ENCODE assay signal across 8 cellular contexts in the genomic region with DNA sequence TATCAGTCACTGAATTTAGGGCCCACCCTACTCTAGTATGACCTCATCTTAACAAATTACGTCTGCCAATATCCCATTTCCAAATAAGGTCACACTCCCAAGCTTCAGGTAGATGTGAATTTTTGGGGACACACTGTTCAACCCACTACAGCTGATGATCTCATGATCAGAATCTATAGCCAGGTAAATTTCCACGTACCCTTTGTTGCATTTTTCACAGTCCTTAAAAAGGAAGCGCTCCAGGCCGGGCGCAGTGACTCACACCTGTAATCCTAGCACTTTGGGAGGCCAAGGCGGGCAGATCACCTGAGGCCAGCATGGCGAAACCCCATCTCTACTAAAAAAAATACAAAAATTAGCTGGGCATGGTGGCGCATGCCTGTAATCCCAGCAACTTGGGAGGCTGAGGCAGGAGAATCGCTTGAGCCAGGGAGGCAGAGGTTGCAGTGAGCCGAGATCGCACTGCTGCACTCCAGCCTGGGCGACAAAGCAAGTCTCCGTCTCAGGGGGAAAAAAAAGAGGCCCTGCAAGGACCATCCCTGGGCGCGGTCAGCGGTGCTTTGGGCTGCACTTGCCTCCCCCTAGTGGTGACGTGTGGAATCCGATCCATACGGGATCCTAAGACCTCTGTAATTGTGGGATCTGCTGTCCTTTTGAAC. TPM values are rescaled to one million over a fixed set of nuclear protein-coding genes. Genes with fewer than 3 reads are reported as not detected.
A peak's percentile ranks its signal among the peaks of the same experiment; 100 is the strongest.
DNase-seq lines count a peak whose midpoint lies in the region; ATAC-seq and TF ChIP-seq lines count a peak whose summit lies in the region.
"Not testable (repeated sequence)": the region's sequence is repeated elsewhere in the genome, so short reads cannot be mapped to it uniquely, and the experiment has no call there.

No MANE protein-coding gene starts in this region.

- H3K9me3 ChIP-seq in CD4-positive, CD25-positive, alpha-beta regulatory T cell (ENCODE audit: control insufficient read depth in 2 of 2, low read length in 2 of 2); mesenchymal stem cell (ENCODE audit: control insufficient read depth, low read length): not testable (repeated sequence)

- H3K18ac ChIP-seq in mesenchymal stem cell (ENCODE audit: low read depth in 1 of 2, low read length in 2 of 2) = not testable (repeated sequence)

- H3K23ac ChIP-seq in mesenchymal stem cell (ENCODE audit: low read length in 2 of 2) = not testable (repeated sequence)

- not testable (repeated sequence) for H2BK120ac ChIP-seq in mesenchymal stem cell (ENCODE audit: low read depth, low read length)

- CTCF ChIA-PET in HEK293T (lab: Yijun Ruan, JAX) = interaction anchor here (0.6 to 2.2 kb wide), 5 partner anchors 12 to 224 kb away, joined by 3 to 8 read pairs (median 3); no protein-coding TSS in a partner anchor
- CTCF ChIA-PET in activated naive CD4-positive, alpha-beta T cell treated with anti-CD3 and anti-CD28 coated beads, Interleukin-2, amount 10 ng/mL, durations not matched to agents 7 days and 5 days (lab: Charles Lee) = interaction anchor here (0.6 to 3.1 kb wide), 12 partner anchors 9 to 170 kb away, joined by 3 to 19 read pairs (median 3); partner anchors contain the start of gene P2RX7

- not testable (repeated sequence) for H3K79me1 ChIP-seq in mesenchymal stem cell (replicated peaks; ENCODE audit: low read length, poor library complexity, severe bottlenecking)

- peak overlapping the region in 1 of 4 donors; percentile 1 for H3K4me3 Mint-ChIP-seq in CD4-positive, CD25-positive, alpha-beta regulatory T cell
- not testable (repeated sequence) for H3K4me3 Mint-ChIP-seq in activated naive CD4-positive, alpha-beta T cell treated with anti-CD3 and anti-CD28 coated beads, Interleukin-2, amount 10 ng/mL, durations not matched to agents 7 days and 5 days

- H3K4ac ChIP-seq in mesenchymal stem cell (ENCODE audit: low read depth in 1 of 2, low read length in 2 of 2) = not testable (repeated sequence)

- not testable (repeated sequence) for H3K27me3 Mint-ChIP-seq in CD4-positive, CD25-positive, alpha-beta regulatory T cell; activated naive CD4-positive, alpha-beta T cell treated with anti-CD3 and anti-CD28 coated beads, Interleukin-2, amount 10 ng/mL, durations not matched to agents 7 days and 5 days

- peak; percentile 43 to 67 for ATAC-seq in CD4-positive, CD25-positive, alpha-beta regulatory T cell (ENCODE audit: low read depth in 2 of 2)

- not testable (repeated sequence) for H2AK5ac ChIP-seq in mesenchymal stem cell (ENCODE audit: low read length, severe bottlenecking)

- H4K91ac ChIP-seq in mesenchymal stem cell (ENCODE audit: low read length) = not testable (repeated sequence)

- WGBS in mesenchymal stem cell = 45% methylated on average over 19 of the region's 19 CpGs

- not testable (repeated sequence) for H3K14ac ChIP-seq in mesenchymal stem cell (ENCODE audit: low read length in 2 of 2)

- not testable (repeated sequence) for H3K4me2 ChIP-seq in mesenchymal stem cell (ENCODE audit: low read length, poor library complexity, severe bottlenecking)

- H3K27me3 ChIP-seq in CD4-positive, CD25-positive, alpha-beta regulatory T cell (ENCODE audit: control insufficient read depth, insufficient read depth, low read length); mesenchymal stem cell (ENCODE audit: control insufficient read depth in 1 of 2, insufficient read depth in 1 of 2, low read length in 2 of 2): not testable (repeated sequence)

- not testable (repeated sequence) for H3K27ac ChIP-seq in CD4-positive, CD25-positive, alpha-beta regulatory T cell (ENCODE audit: insufficient read depth, low read length, poor library complexity, severe bottlenecking); mesenchymal stem cell (ENCODE audit: low read length, poor library complexity, severe bottlenecking)

- H3K4me3 ChIP-seq in CD4-positive, CD25-positive, alpha-beta regulatory T cell (ENCODE audit: low read depth, low read length); fibroblast of mammary gland (ENCODE audit: control insufficient read depth, low read depth, low read length); mesenchymal stem cell (ENCODE audit: insufficient read depth in 1 of 2, low read depth in 1 of 2, low read length in 2 of 2): not testable (repeated sequence)

- H2BK5ac ChIP-seq in mesenchymal stem cell (ENCODE audit: low read depth, low read length, poor library complexity, severe bottlenecking) = not testable (repeated sequence)

- not testable (repeated sequence) for H4K8ac ChIP-seq in mesenchymal stem cell (ENCODE audit: low read length)

- H2BK15ac ChIP-seq in mesenchymal stem cell (ENCODE audit: low read depth, poor library complexity, severe bottlenecking) = not testable (repeated sequence)

- H2BK12ac ChIP-seq in mesenchymal stem cell (ENCODE audit: low read length in 2 of 2) = not testable (repeated sequence)

- H3K36me3 ChIP-seq in CD4-positive, CD25-positive, alpha-beta regulatory T cell (ENCODE audit: control insufficient read depth, insufficient read depth, low read length) = peaks cover 42% of the 10 kb centered on the region
- peaks cover 23 to 27% of the 10 kb centered on the region in 2 experiments for H3K36me3 ChIP-seq in mesenchymal stem cell (ENCODE audit: control insufficient read depth in 1 of 2, insufficient read depth in 2 of 2, low read depth in 1 of 2, low read length in 2 of 2)

- H3K27ac Mint-ChIP-seq in CD4-positive, CD25-positive, alpha-beta regulatory T cell = not testable (repeated sequence)
- peak overlapping the region; percentile 67 for H3K27ac Mint-ChIP-seq in activated naive CD4-positive, alpha-beta T cell treated with anti-CD3 and anti-CD28 coated beads, Interleukin-2, amount 10 ng/mL, durations not matched to agents 7 days and 5 days

- peaks cover 22% of the 10 kb centered on the region for H3K36me3 Mint-ChIP-seq in CD4-positive, CD25-positive, alpha-beta regulatory T cell
- H3K36me3 Mint-ChIP-seq in activated naive CD4-positive, alpha-beta T cell treated with anti-CD3 and anti-CD28 coated beads, Interleukin-2, amount 10 ng/mL, durations not matched to agents 7 days and 5 days = peaks cover 67% of the 10 kb centered on the region

- peak overlapping the region; percentile 22 for H3K9ac ChIP-seq in mesenchymal stem cell (ENCODE audit: low read length)

- not testable (repeated sequence) for H3K9me3 Mint-ChIP-seq in CD4-positive, CD25-positive, alpha-beta regulatory T cell; activated naive CD4-positive, alpha-beta T cell treated with anti-CD3 and anti-CD28 coated beads, Interleukin-2, amount 10 ng/mL, durations not matched to agents 7 days and 5 days

- H2AFZ ChIP-seq in mesenchymal stem cell (ENCODE audit: low read depth, low read length) = not testable (repeated sequence)

- DNase-seq in CD4-positive, CD25-positive, alpha-beta regulatory T cell = peak; percentile 36 to 74 (median 37)
- DNase-seq in HEK293T (ENCODE audit: extremely low spot score) = peak; percentile 85
- peak; percentile 32 for DNase-seq in NCI-H345 treated with DMSO at 0.1 percent for 48 hours (lab: John Stamatoyannopoulos, UW; ENCODE audit: unreplicated experiment)
- peak; percentile 43 for DNase-seq in T-helper 9 cell
- peak; percentile 77 for DNase-seq in activated naive CD4-positive, alpha-beta T cell treated with anti-CD3 and anti-CD28 coated beads, Interleukin-2, amount 10 ng/mL, durations not matched to agents 7 days and 5 days
- peak; percentile 79 for DNase-seq in fibroblast of mammary gland (ENCODE audit: low read depth)
- peak; percentile 78 for DNase-seq in mesenchymal stem cell
- peak; percentile 54 for DNase-seq in stimulated activated CD4-positive, alpha-beta T cell treated with anti-CD3 and anti-CD28 coated beads, Interleukin-4, amount 100 ng/mL, for 1 hour

- TF ChIP-seq CTCF in fibroblast of mammary gland (conservative IDR thresholded peaks at IDR 0.05; ENCODE audit: control insufficient read depth, insufficient read depth, low read depth, low read length) = peak; percentile 94

- H3K4me1 ChIP-seq in CD4-positive, CD25-positive, alpha-beta regulatory T cell (ENCODE audit: control insufficient read depth, insufficient read depth, low read length, poor library complexity, severe bottlenecking); mesenchymal stem cell (ENCODE audit: control insufficient read depth, insufficient read depth, low read depth, low read length): not testable (repeated sequence)

- POLR2A ChIA-PET in HEK293T (lab: Yijun Ruan, JAX) = not testable (repeated sequence)

- H3K4me1 Mint-ChIP-seq in CD4-positive, CD25-positive, alpha-beta regulatory T cell = peaks cover 0 to 22% (median 12%) of the 10 kb centered on the region in 4 donors
- peaks cover 47% of the 10 kb centered on the region for H3K4me1 Mint-ChIP-seq in activated naive CD4-positive, alpha-beta T cell treated with anti-CD3 and anti-CD28 coated beads, Interleukin-2, amount 10 ng/mL, durations not matched to agents 7 days and 5 days

TF ChIP-seq in HEK293T, 16 proteins besides CTCF, POLR2A, EP300 and RAD21:
- peak; percentile 72 for TF ChIP-seq ZNF384 (IDR thresholded peaks at IDR 0.05)
TF ChIP-seq in HEK293T: peak in this region for 1; not testable (repeated sequence) for 15.

RNA-seq across cellular contexts. Expression of gene P2RX4, which starts 20.1 kb away (rescaled TPM):
- 38.1 TPM for total RNA-seq in CD4-positive, CD25-positive, alpha-beta regulatory T cell
- polyA plus RNA-seq in CD4-positive, CD25-positive, alpha-beta regulatory T cell = 10 to 100 TPM; 27.8 to 33.7 (median 28.4) TPM
- 33.2 TPM for polyA plus RNA-seq in mesenchymal stem cell (2013, experiment 1 of 2)
- polyA plus RNA-seq in mesenchymal stem cell (2013, experiment 2 of 2) = 33.2 TPM

Comparison
In these comparisons a context has a peak if more than half of its experiments do, and no peak if none do; other contexts are left out.
1. DNase-seq: peak in every context shown above with its lines; median percentile 85 in HEK293T; 79 in fibroblast of mammary gland; 78 in mesenchymal stem cell; 77 in activated naive CD4-positive, alpha-beta T cell treated with anti-CD3 and anti-CD28 coated beads, Interleukin-2, amount 10 ng/mL, durations not matched to agents 7 days and 5 days; 54 in stimulated activated CD4-positive, alpha-beta T cell treated with anti-CD3 and anti-CD28 coated beads, Interleukin-4, amount 100 ng/mL, for 1 hour; 43 in T-helper 9 cell; 37 in CD4-positive, CD25-positive, alpha-beta regulatory T cell; 32 in NCI-H345 treated with DMSO at 0.1 percent for 48 hours.